8 cellular contexts compared by ENCODE assay signal in the genomic region with DNA sequence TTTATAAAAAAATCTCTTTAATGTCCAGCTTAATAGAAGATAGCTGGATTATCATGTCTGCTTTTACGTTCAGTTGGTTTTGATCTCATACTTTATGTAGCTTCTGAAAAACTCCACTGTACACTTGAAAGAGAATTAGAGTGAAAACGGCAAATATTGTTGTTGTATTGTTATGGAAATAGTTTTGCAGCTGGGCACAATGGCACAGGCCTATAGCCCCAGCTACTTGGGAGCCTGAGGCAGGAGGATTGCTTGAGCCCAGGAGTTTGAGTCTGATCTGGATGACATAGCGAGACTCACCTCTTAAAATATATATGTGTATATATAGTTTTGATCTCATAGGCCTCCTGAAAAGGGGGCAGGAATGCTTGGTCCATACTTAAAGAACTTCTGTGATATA.
"Had no signal": no experiment of that assay in that cellular context is flagged by ENCODE, and none has a peak within 500 bp of the region (broad histone marks: within the 10 kb centered on the region; RNA-seq: fewer than 3 reads in every experiment).

No MANE protein-coding gene starts in this region.

- DNase-seq: GM23248, GOT3, H7, H9, HCEC 1CT, HFFc6 had no signal

- H3K4me3 ChIP-seq: GM23248, GM23338 had no signal

- ATAC-seq: GM23338, HCT116 had no signal
